ENCODE assay signal across 39 cellular contexts in the genomic region with DNA sequence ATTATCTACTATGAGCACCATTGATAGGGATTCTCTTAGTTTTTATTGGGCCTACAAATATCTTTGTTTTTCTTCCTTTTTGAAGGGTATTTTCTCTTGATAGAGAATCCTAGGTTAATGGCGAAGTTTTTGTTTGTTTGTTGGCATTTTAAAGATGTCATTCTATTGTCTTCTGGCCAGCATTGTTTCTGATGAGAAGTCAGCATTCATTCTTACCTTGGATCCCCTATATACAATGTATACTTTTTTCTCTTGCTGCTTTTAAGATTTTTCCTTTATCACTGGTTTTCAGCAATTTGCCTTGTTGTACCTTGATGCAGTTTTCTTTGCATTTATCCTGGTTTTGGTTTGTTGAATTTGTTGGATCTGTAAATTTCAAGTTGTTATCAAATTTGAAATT.
"Had no signal": no experiment of that assay in that cellular context is flagged by ENCODE, and none has a peak within 500 bp of the region (broad histone marks: within the 10 kb centered on the region; RNA-seq: fewer than 3 reads in every experiment).

No MANE protein-coding gene starts in this region.

- ATAC-seq: activated naive CD4-positive, alpha-beta T cell treated with anti-CD3 and anti-CD28 coated beads, Interleukin-2, amount 50 U/mL, for 72 hours; activated naive CD8-positive, alpha-beta T cell treated with anti-CD3 and anti-CD28 coated beads, Interleukin-2, amount 50 U/mL, for 24 hours; activated T-cell treated with anti-CD3 and anti-CD28 coated beads, Interleukin-2, amount 50 U/mL, for 4 hours; activated T-cell treated with anti-CD3 and anti-CD28 coated beads, Interleukin-2, amount 50 U/mL, for 72 hours; activated T-helper 17 cell treated with anti-CD3 and anti-CD28 coated beads, Interleukin-2, amount 50 U/mL, for 72 hours; body of pancreas had no signal

- H3K27ac ChIP-seq: adrenal gland, ascending aorta, body of pancreas, brain microvascular endothelial cell, breast epithelium, cardiac muscle cell had no signal

- H3K27me3 ChIP-seq: adrenal gland, ascending aorta, body of pancreas, brain microvascular endothelial cell, breast epithelium, cardiac muscle cell had no signal

- H3K4me3 ChIP-seq: adrenal gland, ascending aorta, body of pancreas, breast epithelium, cardiac muscle cell had no signal

- H3K4me3 Mint-ChIP-seq: activated naive CD4-positive, alpha-beta T cell treated with anti-CD3 and anti-CD28 coated beads for 36 hours; activated naive CD4-positive, alpha-beta T cell treated with anti-CD3 and anti-CD28 coated beads, Interleukin-2, amount 10 ng/mL, durations not matched to agents 7 days and 5 days; activated naive CD4-positive, alpha-beta T cell treated with anti-CD3 and anti-CD28 coated beads, Interleukin-2, amount 50 U/mL, for 24 hours; activated naive CD8-positive, alpha-beta T cell; activated naive CD8-positive, alpha-beta T cell treated with anti-CD3 and anti-CD28 coated beads, Interleukin-2, amount 10 ng/mL, durations not matched to agents 7 days and 5 days; activated naive CD8-positive, alpha-beta T cell treated with anti-CD3 and anti-CD28 coated beads, Interleukin-2, amount 50 U/mL, for 24 hours; activated T-cell treated with anti-CD3 and anti-CD28 coated beads, Interleukin-2, amount 50 U/mL, for 24 hours; activated T-cell treated with anti-CD3 and anti-CD28 coated beads, Interleukin-2, amount 50 U/mL, for 4 hours; activated T-cell treated with anti-CD3 and anti-CD28 coated beads, Interleukin-2, amount 50 U/mL, for 72 hours; activated T-helper 1 cell treated with anti-CD3 and anti-CD28 coated beads, Interleukin-12 subunit alpha, Interleukin-12 subunit beta, Interleukin-2, Interleukin-4 antibody, amounts not matched to agents 30 ng/mL and 10 ng/mL and 1 ng/mL, durations not matched to agents 14 hours and 24 hours and 36 hours; activated T-helper 17 cell treated with anti-CD3 and anti-CD28 coated beads, Interleukin-2, amount 50 U/mL, for 72 hours; brain; central memory CD8-positive, alpha-beta T cell had no signal

- H3K27me3 Mint-ChIP-seq: activated naive CD4-positive, alpha-beta T cell treated with anti-CD3 and anti-CD28 coated beads, Interleukin-2, amount 10 ng/mL, durations not matched to agents 7 days and 5 days; activated naive CD4-positive, alpha-beta T cell treated with anti-CD3 and anti-CD28 coated beads, Interleukin-2, amount 50 U/mL, for 24 hours; activated naive CD8-positive, alpha-beta T cell treated with anti-CD3 and anti-CD28 coated beads, Interleukin-2, amount 10 ng/mL, durations not matched to agents 7 days and 5 days; activated naive CD8-positive, alpha-beta T cell treated with anti-CD3 and anti-CD28 coated beads, Interleukin-2, amount 50 U/mL, for 24 hours; activated T-cell treated with anti-CD3 and anti-CD28 coated beads, Interleukin-2, amount 50 U/mL, for 24 hours; activated T-helper 17 cell treated with anti-CD3 and anti-CD28 coated beads, Interleukin-2, amount 50 U/mL, for 72 hours; central memory CD8-positive, alpha-beta T cell had no signal

- H3K27ac Mint-ChIP-seq: activated naive CD4-positive, alpha-beta T cell treated with anti-CD3 and anti-CD28 coated beads for 36 hours; activated naive CD4-positive, alpha-beta T cell treated with anti-CD3 and anti-CD28 coated beads, Interleukin-2, amount 10 ng/mL, durations not matched to agents 7 days and 5 days; activated naive CD4-positive, alpha-beta T cell treated with anti-CD3 and anti-CD28 coated beads, Interleukin-2, amount 50 U/mL, for 24 hours; activated naive CD4-positive, alpha-beta T cell treated with anti-CD3 and anti-CD28 coated beads, Interleukin-2, amount 50 U/mL, for 72 hours; activated naive CD8-positive, alpha-beta T cell; activated naive CD8-positive, alpha-beta T cell treated with anti-CD3 and anti-CD28 coated beads, Interleukin-2, amount 10 ng/mL, durations not matched to agents 7 days and 5 days; activated naive CD8-positive, alpha-beta T cell treated with anti-CD3 and anti-CD28 coated beads, Interleukin-2, amount 50 U/mL, for 24 hours; activated T-cell treated with anti-CD3 and anti-CD28 coated beads, Interleukin-2, amount 50 U/mL, for 24 hours; activated T-cell treated with anti-CD3 and anti-CD28 coated beads, Interleukin-2, amount 50 U/mL, for 72 hours; activated T-helper 1 cell treated with anti-CD3 and anti-CD28 coated beads, Interleukin-12 subunit alpha, Interleukin-12 subunit beta, Interleukin-2, Interleukin-4 antibody, amounts not matched to agents 30 ng/mL and 10 ng/mL and 1 ng/mL, durations not matched to agents 14 hours and 24 hours and 36 hours; activated T-helper 17 cell treated with anti-CD3 and anti-CD28 coated beads, Interleukin-2, amount 50 U/mL, for 72 hours; activated T-helper 2 cell treated with anti-CD3 and anti-CD28 coated beads, Interferon-gamma antibody, Interleukin-2, Interleukin-4, amounts not matched to agents 10 μg/mL and 5 μg/mL and 100 μg/mL, durations not matched to agents 14 hours and 24 hours and 36 hours; brain had no signal

- H3K4me1 ChIP-seq: adrenal gland, ascending aorta, body of pancreas, breast epithelium had no signal

- H3K4me1 Mint-ChIP-seq: activated naive CD4-positive, alpha-beta T cell treated with anti-CD3 and anti-CD28 coated beads, Interleukin-2, amount 10 ng/mL, durations not matched to agents 7 days and 5 days; activated naive CD4-positive, alpha-beta T cell treated with anti-CD3 and anti-CD28 coated beads, Interleukin-2, amount 50 U/mL, for 24 hours; activated naive CD8-positive, alpha-beta T cell treated with anti-CD3 and anti-CD28 coated beads, Interleukin-2, amount 10 ng/mL, durations not matched to agents 7 days and 5 days; activated naive CD8-positive, alpha-beta T cell treated with anti-CD3 and anti-CD28 coated beads, Interleukin-2, amount 50 U/mL, for 24 hours; activated T-helper 17 cell treated with anti-CD3 and anti-CD28 coated beads, Interleukin-2, amount 50 U/mL, for 72 hours; central memory CD8-positive, alpha-beta T cell had no signal

- H3K36me3 ChIP-seq: adrenal gland, ascending aorta, brain microvascular endothelial cell, breast epithelium, cardiac muscle cell had no signal

- DNase-seq: activated effector memory CD4-positive, alpha-beta T cell treated with anti-CD3 and anti-CD28 coated beads, Interleukin-2, amount 50 U/mL, for 16 hours; activated effector memory CD4-positive, alpha-beta T cell treated with Interleukin-2 at 50 U/mL for 16 hours; activated gamma-delta T cell; activated gamma-delta T cell treated with Interleukin-2 at 50 U/mL for 16 hours; activated naive CD4-positive, alpha-beta T cell; activated naive CD4-positive, alpha-beta T cell treated with anti-CD3 and anti-CD28 coated beads for 36 hours; activated naive CD4-positive, alpha-beta T cell treated with anti-CD3 and anti-CD28 coated beads, Interleukin-2, amount 10 ng/mL, durations not matched to agents 7 days and 5 days; activated naive CD4-positive, alpha-beta T cell treated with anti-CD3 and anti-CD28 coated beads, Interleukin-2, amount 50 U/mL, for 16 hours; activated naive CD4-positive, alpha-beta T cell treated with Interleukin-2 at 50 U/mL for 16 hours; activated naive CD8-positive, alpha-beta T cell treated with anti-CD3 and anti-CD28 coated beads, Interleukin-2, amount 10 ng/mL, durations not matched to agents 7 days and 5 days; activated naive CD8-positive, alpha-beta T cell treated with anti-CD3 and anti-CD28 coated beads, Interleukin-2, amount 50 U/mL, for 24 hours; activated T-cell treated with anti-CD3 and anti-CD28 coated beads, Interleukin-2, amount 50 U/mL, for 1 hour; activated T-cell treated with anti-CD3 and anti-CD28 coated beads, Interleukin-2, amount 50 U/mL, for 24 hours; activated T-cell treated with anti-CD3 and anti-CD28 coated beads, Interleukin-2, amount 50 U/mL, for 4 hours; activated T-cell treated with anti-CD3 and anti-CD28 coated beads, Interleukin-2, amount 50 U/mL, for 48 hours; activated T-cell treated with anti-CD3 and anti-CD28 coated beads, Interleukin-2, amount 50 U/mL, for 72 hours; adrenal gland; amniotic stem cell; amygdala; anterior cingulate cortex; aorta; body of pancreas; brain microvascular endothelial cell; caudate nucleus; central memory CD4-positive, alpha-beta T cell; cerebellar nuclear complex had no signal

- FAIRE-seq: astrocyte, bronchial epithelial cell had no signal

- H3K9me3 ChIP-seq: adrenal gland, ascending aorta, body of pancreas, breast epithelium had no signal

- H3K36me3 Mint-ChIP-seq: activated naive CD4-positive, alpha-beta T cell treated with anti-CD3 and anti-CD28 coated beads, Interleukin-2, amount 10 ng/mL, durations not matched to agents 7 days and 5 days; activated naive CD4-positive, alpha-beta T cell treated with anti-CD3 and anti-CD28 coated beads, Interleukin-2, amount 50 U/mL, for 24 hours; activated naive CD4-positive, alpha-beta T cell treated with anti-CD3 and anti-CD28 coated beads, Interleukin-2, amount 50 U/mL, for 72 hours; activated naive CD8-positive, alpha-beta T cell; activated naive CD8-positive, alpha-beta T cell treated with anti-CD3 and anti-CD28 coated beads, Interleukin-2, amount 10 ng/mL, durations not matched to agents 7 days and 5 days had no signal
